ENCODE assay signal across 12 cellular contexts in the genomic region with DNA sequence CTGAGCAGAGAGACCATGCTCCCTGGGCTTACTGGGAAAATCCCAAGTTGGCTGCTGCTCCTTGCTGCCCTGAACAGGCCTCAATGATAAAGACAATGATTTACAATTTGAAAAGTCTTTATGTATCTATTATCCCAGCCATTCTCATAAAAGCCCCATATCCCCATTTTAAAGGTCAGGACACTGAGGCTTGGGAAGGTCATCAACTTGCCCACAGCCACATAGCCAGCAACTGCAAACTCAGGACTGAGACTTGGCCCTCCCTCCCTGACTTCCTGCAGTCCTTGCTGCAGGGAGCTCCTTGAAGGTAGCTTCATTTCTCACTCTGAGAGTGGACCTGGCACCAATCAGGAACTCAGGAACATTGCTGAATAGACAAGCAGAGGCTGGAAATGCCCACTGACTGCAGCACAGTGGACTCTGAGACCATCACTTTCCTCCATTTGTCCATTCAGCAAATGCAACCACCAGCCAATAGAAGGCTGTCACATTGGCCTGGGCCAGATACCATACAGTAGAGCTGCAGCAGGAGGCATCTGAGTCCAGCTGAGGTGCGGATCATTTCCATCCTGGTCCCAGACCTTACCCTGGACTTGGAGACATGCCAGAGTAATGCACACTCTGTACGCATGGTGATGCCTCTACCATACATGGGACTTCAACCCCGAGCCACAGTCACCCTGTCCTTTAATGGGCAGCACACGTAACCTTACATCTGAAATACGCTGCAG. TPM values are rescaled to one million over a fixed set of nuclear protein-coding genes. Genes with fewer than 3 reads are reported as not detected.
DNase-seq lines count a peak whose midpoint lies in the region; ATAC-seq and TF ChIP-seq lines count a peak whose summit lies in the region.
"Had no signal": no experiment of that assay in that cellular context is flagged by ENCODE, and none has a peak within 500 bp of the region (broad histone marks: within the 10 kb centered on the region; RNA-seq: fewer than 3 reads in every experiment).

No MANE protein-coding gene starts in this region.

- H3K36me3 Mint-ChIP-seq in activated CD4-positive, alpha-beta memory T cell treated with anti-CD3 and anti-CD28 coated beads for 36 hours, result peaks cover 83% of the 10 kb centered on the region
- H3K36me3 Mint-ChIP-seq in activated CD4-positive, alpha-beta memory T cell treated with anti-CD3 and anti-CD28 coated beads, Interleukin-2, amount 10 ng/mL, durations not matched to agents 7 days and 5 days (ENCODE audit: low read depth), result peaks cover 70% of the 10 kb centered on the region
- peaks cover 3% of the 10 kb centered on the region for H3K36me3 Mint-ChIP-seq in T-helper 17 cell (ENCODE audit: low read depth)
- peaks cover 87% of the 10 kb centered on the region for H3K36me3 Mint-ChIP-seq in stimulated activated memory B cell treated with anti-CD40 and anti-IgM and Interleukin-4, amounts not matched to agents 10 μg/mL and 1 μg/mL and 100 μg/mL, for 72 hours

- H3K27ac ChIP-seq in right atrium auricular region, result peak overlapping the region; percentile 83 to 86

- TF ChIP-seq CTCF in right atrium auricular region (IDR thresholded peaks at IDR 0.05), result no peak

- H3K4me1 ChIP-seq in right atrium auricular region, result peaks cover 0 to 79% of the 10 kb centered on the region in 2 donors

- no peak overlapping the region for H3K4me3 ChIP-seq in right atrium auricular region
- H3K4me3 ChIP-seq: mucosa of descending colon had no signal

- intact Hi-C loops in activated CD4-positive, alpha-beta memory T cell treated with anti-CD3 and anti-CD28 coated beads for 36 hours (cut with micrococcal nuclease), result no loop called here
- intact Hi-C loops in head of caudate nucleus (cut with DNase I), result no loop called here

- ATAC-seq in T-helper 17 cell (no peak), HG03565 (IDR thresholded peaks at IDR 0.05; ENCODE audit: unreplicated experiment) (no peak)
- ATAC-seq in stimulated activated memory B cell treated with anti-CD40 and anti-IgM and Interleukin-4, amounts not matched to agents 10 μg/mL and 1 μg/mL and 100 μg/mL, for 72 hours, result no peak
- ATAC-seq: esophagus mucosa had no signal

- CTCF ChIA-PET in activated CD4-positive, alpha-beta memory T cell treated with anti-CD3 and anti-CD28 coated beads for 36 hours (lab: Charles Lee), result interaction anchor here (4.3 to 13.2 kb wide), 2 partner anchors 12 to 53 kb away, joined by 29 to 101 read pairs; no protein-coding TSS in a partner anchor
- CTCF ChIA-PET in activated CD4-positive, alpha-beta memory T cell treated with anti-CD3 and anti-CD28 coated beads, Interleukin-2, amount 10 ng/mL, durations not matched to agents 7 days and 5 days (lab: Charles Lee), result interaction anchor here (1.3 to 1.9 kb wide), 3 partner anchors 11 to 102 kb away, joined by 4 to 5 read pairs (median 4); no protein-coding TSS in a partner anchor

- peaks cover 33% of the 10 kb centered on the region for H3K36me3 ChIP-seq in right atrium auricular region

- H3K27me3 Mint-ChIP-seq in activated CD4-positive, alpha-beta memory T cell treated with anti-CD3 and anti-CD28 coated beads for 36 hours, result no peaks in the 10 kb centered on the region
- H3K27me3 Mint-ChIP-seq in activated CD4-positive, alpha-beta memory T cell treated with anti-CD3 and anti-CD28 coated beads, Interleukin-2, amount 10 ng/mL, durations not matched to agents 7 days and 5 days, result no peaks in the 10 kb centered on the region
- H3K27me3 Mint-ChIP-seq in T-helper 17 cell, result no peaks in the 10 kb centered on the region
- no peaks in the 10 kb centered on the region for H3K27me3 Mint-ChIP-seq in stimulated activated memory B cell treated with anti-CD40 and anti-IgM and Interleukin-4, amounts not matched to agents 10 μg/mL and 1 μg/mL and 100 μg/mL, for 72 hours

- H3K4me1 Mint-ChIP-seq in activated CD4-positive, alpha-beta memory T cell treated with anti-CD3 and anti-CD28 coated beads for 36 hours (ENCODE audit: low read depth), result peaks cover 90% of the 10 kb centered on the region
- peaks cover 57% of the 10 kb centered on the region for H3K4me1 Mint-ChIP-seq in activated CD4-positive, alpha-beta memory T cell treated with anti-CD3 and anti-CD28 coated beads, Interleukin-2, amount 10 ng/mL, durations not matched to agents 7 days and 5 days
- H3K4me1 Mint-ChIP-seq in T-helper 17 cell, result peaks cover 48% of the 10 kb centered on the region
- H3K4me1 Mint-ChIP-seq in stimulated activated memory B cell treated with anti-CD40 and anti-IgM and Interleukin-4, amounts not matched to agents 10 μg/mL and 1 μg/mL and 100 μg/mL, for 72 hours, result peaks cover 96% of the 10 kb centered on the region

- DNase-seq in activated CD4-positive, alpha-beta memory T cell treated with anti-CD3 and anti-CD28 coated beads for 36 hours, result no peak
- no peak for DNase-seq in activated CD4-positive, alpha-beta memory T cell treated with anti-CD3 and anti-CD28 coated beads, Interleukin-2, amount 10 ng/mL, durations not matched to agents 7 days and 5 days
- DNase-seq in T-helper 17 cell (no peak), right atrium auricular region (ENCODE audit: low spot score) (no peak), head of caudate nucleus (no peak), NCI-H524 (lab: John Stamatoyannopoulos, UW) (no peak)
- DNase-seq: central memory CD4-positive, alpha-beta T cell; mucosa of descending colon; NCI-H446 had no signal

- H3K27ac Mint-ChIP-seq in activated CD4-positive, alpha-beta memory T cell treated with anti-CD3 and anti-CD28 coated beads for 36 hours, result peak overlapping the region; percentile 42
- no peak overlapping the region for H3K27ac Mint-ChIP-seq in activated CD4-positive, alpha-beta memory T cell treated with anti-CD3 and anti-CD28 coated beads, Interleukin-2, amount 10 ng/mL, durations not matched to agents 7 days and 5 days
- peak overlapping the region; percentile 95 for H3K27ac Mint-ChIP-seq in T-helper 17 cell
- peak overlapping the region; percentile 89 for H3K27ac Mint-ChIP-seq in stimulated activated memory B cell treated with anti-CD40 and anti-IgM and Interleukin-4, amounts not matched to agents 10 μg/mL and 1 μg/mL and 100 μg/mL, for 72 hours

- POLR2A ChIA-PET in activated CD4-positive, alpha-beta memory T cell treated with anti-CD3 and anti-CD28 coated beads for 36 hours (lab: Charles Lee), result interaction anchor here (0.9 to 2.4 kb wide), 6 partner anchors 11 to 88 kb away, joined by 3 to 6 read pairs (median 4); no protein-coding TSS in a partner anchor
- POLR2A ChIA-PET in activated CD4-positive, alpha-beta memory T cell treated with anti-CD3 and anti-CD28 coated beads, Interleukin-2, amount 10 ng/mL, durations not matched to agents 7 days and 5 days (lab: Charles Lee), result interaction anchor here (1.2 kb wide), 2 partner anchors 18 to 23 kb away, joined by 3 read pairs; a partner anchor contains a TSS

- no peak overlapping the region for H3K4me3 Mint-ChIP-seq in activated CD4-positive, alpha-beta memory T cell treated with anti-CD3 and anti-CD28 coated beads for 36 hours
- H3K4me3 Mint-ChIP-seq in activated CD4-positive, alpha-beta memory T cell treated with anti-CD3 and anti-CD28 coated beads, Interleukin-2, amount 10 ng/mL, durations not matched to agents 7 days and 5 days, result no peak overlapping the region
- no peak overlapping the region for H3K4me3 Mint-ChIP-seq in T-helper 17 cell
- no peak overlapping the region for H3K4me3 Mint-ChIP-seq in stimulated activated memory B cell treated with anti-CD40 and anti-IgM and Interleukin-4, amounts not matched to agents 10 μg/mL and 1 μg/mL and 100 μg/mL, for 72 hours

- H3K9me3 ChIP-seq in T-helper 17 cell (ENCODE audit: control insufficient read depth, low read length, poor library complexity, severe bottlenecking) (no peaks in the 10 kb centered on the region), right atrium auricular region (no peaks in the 10 kb centered on the region)
- H3K9me3 ChIP-seq: mucosa of descending colon had no signal

- H3K9me3 Mint-ChIP-seq in activated CD4-positive, alpha-beta memory T cell treated with anti-CD3 and anti-CD28 coated beads for 36 hours, result no peaks in the 10 kb centered on the region
- no peaks in the 10 kb centered on the region for H3K9me3 Mint-ChIP-seq in activated CD4-positive, alpha-beta memory T cell treated with anti-CD3 and anti-CD28 coated beads, Interleukin-2, amount 10 ng/mL, durations not matched to agents 7 days and 5 days
- H3K9me3 Mint-ChIP-seq in stimulated activated memory B cell treated with anti-CD40 and anti-IgM and Interleukin-4, amounts not matched to agents 10 μg/mL and 1 μg/mL and 100 μg/mL, for 72 hours, result no peaks in the 10 kb centered on the region

- no peaks in the 10 kb centered on the region for H3K27me3 ChIP-seq in right atrium auricular region

RNA-seq across cellular contexts. Expression of a gene that starts 18.3 kb away (rescaled TPM):
- total RNA-seq in activated CD4-positive, alpha-beta memory T cell treated with anti-CD3 and anti-CD28 coated beads for 36 hours, result 100 to 1,000 TPM; 388 to 401 TPM
- 100 to 1,000 TPM; 188 to 201 TPM for total RNA-seq in activated CD4-positive, alpha-beta memory T cell treated with anti-CD3 and anti-CD28 coated beads, Interleukin-2, amount 10 ng/mL, durations not matched to agents 7 days and 5 days
- 100 to 1,000 TPM; 227 to 245 TPM for total RNA-seq in T-helper 17 cell
- total RNA-seq in right atrium auricular region, result 10 to 100 TPM; 68.9 to 92.6 TPM

RNA-seq across cellular contexts. Expression of a gene that starts 42.2 kb away (rescaled TPM):
- total RNA-seq in activated CD4-positive, alpha-beta memory T cell treated with anti-CD3 and anti-CD28 coated beads for 36 hours, result not detected
- total RNA-seq in activated CD4-positive, alpha-beta memory T cell treated with anti-CD3 and anti-CD28 coated beads, Interleukin-2, amount 10 ng/mL, durations not matched to agents 7 days and 5 days, result not detected
- total RNA-seq in T-helper 17 cell (under 1 TPM in 1 of 2 donors, not detected in 1; 0.22 TPM), right atrium auricular region (1,000 to 10,000 TPM; 2,222 to 2,480 TPM)

Comparison
In these comparisons a context has a peak if more than half of its experiments do, and no peak if none do; other contexts are left out.
1. RNA of a gene that starts 42.2 kb away (total RNA-seq): 2,222 to 2,480 TPM in right atrium auricular region; 0.22 TPM in T-helper 17 cell, not detected in activated CD4-positive, alpha-beta memory T cell treated with anti-CD3 and anti-CD28 coated beads for 36 hours and not detected in activated CD4-positive, alpha-beta memory T cell treated with anti-CD3 and anti-CD28 coated beads, Interleukin-2, amount 10 ng/mL, durations not matched to agents 7 days and 5 days; every median in the first group is over 1,000 times any median in the second.